26 cellular contexts compared by ENCODE assay signal in genomic region chr12:3357950-3358525, GRCh38.
"Had no signal": no experiment of that assay in that cellular context is flagged by ENCODE, and none has a peak within 500 bp of the region (broad histone marks: within the 10 kb centered on the region; RNA-seq: fewer than 3 reads in every experiment).

No MANE protein-coding gene starts in this region.

- ATAC-seq: esophagus mucosa; gastrocnemius medialis; left lobe of liver; naive thymus-derived CD4-positive, alpha-beta T cell; sciatic nerve; stimulated activated naive CD8-positive, alpha-beta T cell treated with anti-CD3 and anti-CD28 coated beads, Interleukin-15, amount 100 ng/mL, for 72 hours had no signal

- H3K27ac ChIP-seq: dorsolateral prefrontal cortex, epithelial cell of prostate, gastrocnemius medialis, neural progenitor cell, parathyroid adenoma, right atrium auricular region, suprapubic skin, vagina had no signal

- H3K27me3 ChIP-seq: right atrium auricular region, vagina had no signal

- H3K79me2 ChIP-seq: parathyroid adenoma had no signal

- H3K4me3 ChIP-seq: dorsolateral prefrontal cortex, gastrocnemius medialis, neural progenitor cell, right atrium auricular region, smooth muscle cell, suprapubic skin, vagina had no signal

- H2AFZ ChIP-seq: neural progenitor cell, parathyroid adenoma had no signal

- DNase-seq: dorsolateral prefrontal cortex; effector CD4-positive, alpha-beta T cell; endodermal cell; foreskin fibroblast; gastrocnemius medialis; kidney; mesenchymal stem cell; midbrain; naive thymus-derived CD4-positive, alpha-beta T cell; stimulated activated CD4-positive, alpha-beta T cell treated with anti-CD3 and anti-CD28 coated beads, Interleukin-12 subunit alpha, Interleukin-12 subunit beta, amount 100 ng/mL, for 4 hours; stimulated activated CD4-positive, alpha-beta T cell treated with anti-CD3 and anti-CD28 coated beads, Interleukin-1b, Interleukin-23, amount 100 ng/mL, for 48 hours; stimulated activated CD4-positive, alpha-beta T cell treated with anti-CD3 and anti-CD28 coated beads, Interleukin-4, amount 100 ng/mL, for 1 hour; stimulated activated CD8-positive, alpha-beta memory T cell treated with anti-CD3 and anti-CD28 coated beads, Interleukin-4, amount 100 ng/mL, for 48 hours; stimulated activated naive CD4-positive, alpha-beta T cell; stimulated activated naive CD8-positive, alpha-beta T cell treated with anti-CD3 and anti-CD28 coated beads, Interleukin-15, amount 100 ng/mL, for 72 hours; trophoblast cell had no signal

- H3K4me1 ChIP-seq: gastrocnemius medialis, right atrium auricular region, suprapubic skin, vagina had no signal

- H3K9ac ChIP-seq: neural progenitor cell, parathyroid adenoma had no signal

- H3K9me3 ChIP-seq: gastrocnemius medialis, right atrium auricular region, suprapubic skin, vagina had no signal

- H3K4me2 ChIP-seq: neural progenitor cell, smooth muscle cell had no signal

- H3K36me3 ChIP-seq: gastrocnemius medialis, neural progenitor cell, right atrium auricular region, suprapubic skin, vagina had no signal
